In genomic region chr14:97159124-97159523, GRCh38 we compare ENCODE assay signal across 28 cellular contexts.
DNase-seq lines count a peak whose midpoint lies in the region; ATAC-seq, FAIRE-seq and TF ChIP-seq lines count a peak whose summit lies in the region.
"Had no signal": no experiment of that assay in that cellular context is flagged by ENCODE, and none has a peak within 500 bp of the region (broad histone marks: within the 10 kb centered on the region; RNA-seq: fewer than 3 reads in every experiment).

No MANE protein-coding gene starts in this region.

- no peak overlapping the region for H3K4me2 ChIP-seq in astrocyte (ENCODE audit: low read length)
- H3K4me2 ChIP-seq: BLaER1 had no signal

- H2AFZ ChIP-seq in astrocyte (ENCODE audit: low read depth, low read length), result no peak overlapping the region

- peaks cover 28% of the 10 kb centered on the region for H3K27me3 Mint-ChIP-seq in astrocyte (ENCODE audit: low read depth, unreplicated experiment)

- no peak for DNase-seq in astrocyte (ENCODE audit: low read depth)
- no peak for DNase-seq in bronchial epithelial cell (ENCODE audit: low read depth)
- DNase-seq in NCI-H1694 treated with DMSO at 0.1 percent for 48 hours (lab: John Stamatoyannopoulos, UW), result no peak
- DNase-seq: 8988T; ACHN; BE2C; C1 segment of cervical spinal cord; CD4-positive, alpha-beta memory T cell; CD4-positive, CD25-positive, alpha-beta regulatory T cell; CD8-positive, alpha-beta memory T cell; COR-L47; DMS 273 treated with DMSO at 0.1 percent for 48 hours; DMS153; DMS53; DMS79; DND-41; EL; GDM1 had no signal

- H3K27me3 ChIP-seq in astrocyte (ENCODE audit: insufficient read depth, low read length) (no peaks in the 10 kb centered on the region), bronchial epithelial cell (ENCODE audit: control insufficient read depth, insufficient read depth, low read length) (no peaks in the 10 kb centered on the region)
- H3K27me3 ChIP-seq: BE2C, BLaER1 had no signal

- FAIRE-seq in astrocyte (lab: Jason Lieb, UNC), result no peak
- FAIRE-seq in bronchial epithelial cell (lab: Jason Lieb, UNC), result peak; percentile 85
- FAIRE-seq: A204.1, GM12878, GM12892, GM18507, GM19239 had no signal

- no peak overlapping the region for H3K4me3 Mint-ChIP-seq in astrocyte (ENCODE audit: unreplicated experiment)
- H3K4me3 Mint-ChIP-seq: CD14-positive monocyte; CD4-positive, alpha-beta memory T cell; CD4-positive, CD25-positive, alpha-beta regulatory T cell; CD8-positive, alpha-beta memory T cell had no signal

- H4K20me1 ChIP-seq in astrocyte (ENCODE audit: insufficient read depth, low read length), result no peaks in the 10 kb centered on the region
- H4K20me1 ChIP-seq: BLaER1 had no signal

- H3K4me3 ChIP-seq in HEK293 (ENCODE audit: low read depth, low read length), result no peak overlapping the region
- no peak overlapping the region for H3K4me3 ChIP-seq in astrocyte (ENCODE audit: insufficient read depth, low read depth, low read length)
- H3K4me3 ChIP-seq in bronchial epithelial cell (ENCODE audit: low read depth, low read length), result no peak overlapping the region
- H3K4me3 ChIP-seq: BLaER1, GM12878 had no signal

- H3K27ac Mint-ChIP-seq in astrocyte (ENCODE audit: unreplicated experiment), result peak overlapping the region; percentile 22
- H3K27ac Mint-ChIP-seq: CD14-positive monocyte; CD4-positive, alpha-beta memory T cell; CD8-positive, alpha-beta memory T cell had no signal

- ATAC-seq in HG02970 (IDR thresholded peaks at IDR 0.05; ENCODE audit: low FRiP score, unreplicated experiment) (no peak), GM18520 (IDR thresholded peaks at IDR 0.05; ENCODE audit: unreplicated experiment) (no peak)
- ATAC-seq: GM12878 had no signal

- no peak overlapping the region for H3K9ac ChIP-seq in astrocyte (ENCODE audit: low read length)
- H3K9ac ChIP-seq: BLaER1 had no signal

- H3K27ac ChIP-seq in HEK293 (ENCODE audit: extremely low read depth, low read depth, low read length) (no peak overlapping the region), astrocyte (ENCODE audit: low read depth, low read length) (no peak overlapping the region)
- H3K27ac ChIP-seq: BLaER1 had no signal

- POLR2A ChIA-PET in HEK293 (lab: Yijun Ruan, JAX), result interaction anchor here (0.7 kb wide), 1 partner anchor 19 kb away, joined by 3 read pairs; no protein-coding TSS in a partner anchor

- CTCF ChIA-PET in HEK293 (lab: Yijun Ruan, JAX), result interaction anchor here (0.6 kb wide), 1 partner anchor 1942 kb away, joined by 3 read pairs; no protein-coding TSS in a partner anchor

- H3K4me1 Mint-ChIP-seq in astrocyte (ENCODE audit: low read depth, unreplicated experiment), result no peaks in the 10 kb centered on the region
- H3K4me1 Mint-ChIP-seq: CD14-positive monocyte; CD8-positive, alpha-beta memory T cell had no signal

- H3K9me3 Mint-ChIP-seq in astrocyte (ENCODE audit: unreplicated experiment), result peaks cover 14% of the 10 kb centered on the region

- H3K9me3 ChIP-seq in HEK293 (ENCODE audit: control insufficient read depth, insufficient read depth, low read depth, low read length) (no peaks in the 10 kb centered on the region), astrocyte (ENCODE audit: insufficient read depth, low read depth, low read length) (no peaks in the 10 kb centered on the region)
- H3K9me3 ChIP-seq: BE2C had no signal

- no peak for TF ChIP-seq CTCF in HEK293 (tag by site-specific recombination; IDR thresholded peaks at IDR 0.05)
- TF ChIP-seq CTCF in astrocyte (IDR thresholded peaks at IDR 0.05; ENCODE audit: insufficient read depth, low read depth, low read length), result no peak
- no peak for TF ChIP-seq CTCF in bronchial epithelial cell (IDR thresholded peaks at IDR 0.05; ENCODE audit: insufficient read depth, low read length, severe bottlenecking)

- H3K4me1 ChIP-seq in HEK293 (ENCODE audit: control insufficient read depth, insufficient read depth, low read length) (peaks cover 3% of the 10 kb centered on the region; the same call in 1 of the 2 replicates), astrocyte (ENCODE audit: insufficient read depth, low read length) (no peaks in the 10 kb centered on the region)
- H3K4me1 ChIP-seq: BE2C, BLaER1 had no signal

- no peaks in the 10 kb centered on the region for H3K79me2 ChIP-seq in astrocyte (ENCODE audit: insufficient read depth, low read length)

- H3K36me3 Mint-ChIP-seq in astrocyte (ENCODE audit: low read depth, unreplicated experiment), result peaks cover 2% of the 10 kb centered on the region
- H3K36me3 Mint-ChIP-seq: CD14-positive monocyte had no signal

- no peaks in the 10 kb centered on the region for H3K36me3 ChIP-seq in HEK293 (ENCODE audit: control insufficient read depth in 2 of 2, insufficient read depth in 1 of 2, low read length in 2 of 2)
- H3K36me3 ChIP-seq in astrocyte (ENCODE audit: insufficient read depth, low read length), result no peaks in the 10 kb centered on the region
- H3K36me3 ChIP-seq in bronchial epithelial cell (ENCODE audit: control insufficient read depth, insufficient read depth, low read length), result no peaks in the 10 kb centered on the region
- H3K36me3 ChIP-seq: BE2C, BLaER1 had no signal

TF ChIP-seq in HEK293, 187 proteins besides CTCF, POLR2A, EP300 and RAD21:
- TF ChIP-seq SETDB1 (IDR thresholded peaks at IDR 0.05; ENCODE audit: insufficient read length, low read length), result peak; percentile 77
- no peak for TF ChIP-seq PRDM10 (tag by site-specific recombination; IDR thresholded peaks at IDR 0.05)
- no peak for TF ChIP-seq ZNF670 (tag by site-specific recombination; IDR thresholded peaks at IDR 0.05; ENCODE audit: low read depth)
